In genomic region chr20:47725248-47725973, GRCh38 we compare ENCODE assay signal across 7 cellular contexts. TPM values are rescaled to one million over a fixed set of nuclear protein-coding genes. Genes with fewer than 3 reads are reported as not detected.
DNase-seq lines count a peak whose midpoint lies in the region; FAIRE-seq and TF ChIP-seq lines count a peak whose summit lies in the region.

No MANE protein-coding gene starts in this region.

- intact Hi-C loops in cardiac septum (cut with DNase I): loop anchor here (2.0 to 10.0 kb wide), 3 partner anchors 57 to 895 kb away; no protein-coding TSS in a partner anchor

- FAIRE-seq in GM12891 (lab: Jason Lieb, UNC): peak; percentile 90

- DNase-seq in GM12891 (ENCODE audit: insufficient read length, low spot score) (peak; percentile 70), NCI-H1092 (lab: John Stamatoyannopoulos, UW) (peak; percentile 74), SW 1271 (lab: John Stamatoyannopoulos, UW) (peak; percentile 31 to 78), cardiac septum (ENCODE audit: low spot score) (peak; percentile 89), putamen (ENCODE audit: low spot score) (peak; percentile 64), OCI-M2 (lab: John Stamatoyannopoulos, UW; ENCODE audit: unreplicated experiment) (no peak)
- peak; percentile 73 for DNase-seq in activated naive CD8-positive, alpha-beta T cell treated with anti-CD3 and anti-CD28 coated beads, Interleukin-2, amount 50 U/mL, for 16 hours (ENCODE audit: low read depth, low spot score)

- TF ChIP-seq POLR2A in GM12891 (IDR thresholded peaks at IDR 0.05; ENCODE audit: low read depth, low read length): no peak

TF ChIP-seq in GM12891, 5 proteins besides CTCF, POLR2A, EP300 and RAD21:
- TF ChIP-seq PAX5 (IDR thresholded peaks at IDR 0.05; ENCODE audit: insufficient read depth, low read length, severe bottlenecking) (no peak), POU2F2 (IDR thresholded peaks at IDR 0.05; ENCODE audit: low read depth, low read length) (peak; percentile 25; the same call in 1 of the 2 replicates)

RNA-seq across cellular contexts. Expression of gene SULF2, which starts 59.9 kb away (rescaled TPM):
- 3.1 TPM for polyA plus RNA-seq in GM12891 (2012; ENCODE audit: low read depth, missing spikeins)
- total RNA-seq in cardiac septum: 39.7 TPM
